9 cellular contexts compared by ENCODE assay signal in the genomic region with DNA sequence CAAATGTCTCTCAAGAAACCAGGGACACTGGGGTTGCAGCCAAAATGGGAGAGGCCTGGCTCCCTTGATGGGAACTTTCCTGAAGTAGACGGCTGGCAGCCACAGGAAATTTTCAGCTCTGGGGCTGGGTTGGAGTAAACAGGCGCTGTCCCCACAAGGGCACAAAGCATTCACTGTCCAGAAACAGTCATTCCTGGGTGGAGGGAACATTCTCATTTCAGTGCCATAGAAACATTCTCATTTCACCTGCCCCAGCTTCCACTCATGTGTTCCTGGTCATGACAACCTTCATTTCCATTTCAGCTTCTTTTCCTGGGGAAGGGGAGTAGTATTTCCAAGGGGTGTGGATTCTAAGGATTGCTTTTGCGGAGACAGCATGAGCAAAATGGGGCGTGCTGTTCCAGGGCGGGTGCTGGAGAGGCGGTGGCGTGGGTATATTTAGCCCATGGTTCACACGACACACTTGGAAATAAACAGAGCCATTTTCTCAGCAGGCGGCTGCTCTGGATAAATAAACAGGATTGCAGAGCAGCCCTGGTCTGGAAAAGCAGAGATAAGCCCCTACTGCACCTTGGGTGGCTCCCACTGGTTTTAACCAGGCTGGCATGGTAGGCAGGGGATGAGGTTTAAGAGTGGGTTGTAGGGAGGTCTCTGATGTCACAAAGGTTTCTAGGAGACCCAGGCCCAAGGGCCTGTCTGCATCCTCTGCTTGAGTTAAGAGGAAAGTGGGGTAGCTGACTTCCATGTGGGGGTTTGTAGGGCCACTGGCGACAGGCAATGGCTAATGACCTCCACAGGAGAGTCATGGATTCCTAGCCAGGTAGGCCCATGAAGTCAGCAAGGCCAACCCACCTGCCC. TPM values are rescaled to one million over a fixed set of nuclear protein-coding genes. Genes with fewer than 3 reads are reported as not detected.
DNase-seq lines count a peak whose midpoint lies in the region; ATAC-seq and TF ChIP-seq lines count a peak whose summit lies in the region.
"Had no signal": no experiment of that assay in that cellular context is flagged by ENCODE, and none has a peak within 500 bp of the region (broad histone marks: within the 10 kb centered on the region; RNA-seq: fewer than 3 reads in every experiment).

No MANE protein-coding gene starts in this region.

- no peaks in the 10 kb centered on the region for H3K36me3 ChIP-seq in urinary bladder (ENCODE audit: insufficient read depth)

- peaks cover 2% of the 10 kb centered on the region for H3K4me1 ChIP-seq in urinary bladder (ENCODE audit: insufficient read depth)

- no peak overlapping the region for H3K4me3 Mint-ChIP-seq in activated T-cell treated with anti-CD3 and anti-CD28 coated beads, Interleukin-2, amount 50 U/mL, for 24 hours
- no peak overlapping the region for H3K4me3 Mint-ChIP-seq in activated T-cell treated with anti-CD3 and anti-CD28 coated beads, Interleukin-2, amount 50 U/mL, for 4 hours

- 31% methylated on average over 10 of the region's 10 CpGs for WGBS in urinary bladder

- no peak for TF ChIP-seq CTCF in choroid plexus epithelial cell (conservative IDR thresholded peaks at IDR 0.05; ENCODE audit: low read depth, low read length)

- no peaks in the 10 kb centered on the region for H3K9me3 Mint-ChIP-seq in activated T-cell treated with anti-CD3 and anti-CD28 coated beads, Interleukin-2, amount 50 U/mL, for 24 hours
- H3K9me3 Mint-ChIP-seq in activated T-cell treated with anti-CD3 and anti-CD28 coated beads, Interleukin-2, amount 50 U/mL, for 4 hours = no peaks in the 10 kb centered on the region

- H3K27me3 Mint-ChIP-seq in activated T-cell treated with anti-CD3 and anti-CD28 coated beads, Interleukin-2, amount 50 U/mL, for 24 hours = no peaks in the 10 kb centered on the region
- no peaks in the 10 kb centered on the region for H3K27me3 Mint-ChIP-seq in activated T-cell treated with anti-CD3 and anti-CD28 coated beads, Interleukin-2, amount 50 U/mL, for 4 hours (ENCODE audit: low read depth)

- H3K27ac ChIP-seq in urinary bladder (ENCODE audit: low read depth) = peak overlapping the region; percentile 80
- H3K27ac ChIP-seq: C4-2B had no signal

- H3K27ac Mint-ChIP-seq in activated T-cell treated with anti-CD3 and anti-CD28 coated beads, Interleukin-2, amount 50 U/mL, for 24 hours = peak overlapping the region; percentile 88

- H3K36me3 Mint-ChIP-seq in activated T-cell treated with anti-CD3 and anti-CD28 coated beads, Interleukin-2, amount 50 U/mL, for 24 hours (ENCODE audit: low read depth) = peaks cover 95% of the 10 kb centered on the region
- H3K36me3 Mint-ChIP-seq in activated T-cell treated with anti-CD3 and anti-CD28 coated beads, Interleukin-2, amount 50 U/mL, for 4 hours (ENCODE audit: insufficient read depth) = peaks cover 37% of the 10 kb centered on the region

- H3K4me3 ChIP-seq in choroid plexus epithelial cell (ENCODE audit: low read depth, low read length) = no peak overlapping the region
- H3K4me3 ChIP-seq in urinary bladder (ENCODE audit: low read depth, low read length) = no peak overlapping the region

- DNase-seq in activated T-cell treated with anti-CD3 and anti-CD28 coated beads, Interleukin-2, amount 50 U/mL, for 24 hours = no peak
- no peak for DNase-seq in activated T-cell treated with anti-CD3 and anti-CD28 coated beads, Interleukin-2, amount 50 U/mL, for 4 hours
- peak; percentile 67 for DNase-seq in choroid plexus epithelial cell (ENCODE audit: low read depth)
- peak; percentile 71 for DNase-seq in middle frontal gyrus (ENCODE audit: extremely low spot score, low spot score)
- no peak for DNase-seq in NCI-H226

- ATAC-seq in activated T-cell treated with anti-CD3 and anti-CD28 coated beads, Interleukin-2, amount 50 U/mL, for 4 hours = no peak
- no peak for ATAC-seq in GM19467 (IDR thresholded peaks at IDR 0.05; ENCODE audit: unreplicated experiment)
- ATAC-seq in GM21367 (IDR thresholded peaks at IDR 0.05; ENCODE audit: unreplicated experiment) = no peak

- H3K4me1 Mint-ChIP-seq in activated T-cell treated with anti-CD3 and anti-CD28 coated beads, Interleukin-2, amount 50 U/mL, for 24 hours (ENCODE audit: low read depth) = peaks cover 80% of the 10 kb centered on the region
- peaks cover 65% of the 10 kb centered on the region for H3K4me1 Mint-ChIP-seq in activated T-cell treated with anti-CD3 and anti-CD28 coated beads, Interleukin-2, amount 50 U/mL, for 4 hours (ENCODE audit: low read depth)

RNA-seq across cellular contexts. Expression of gene COX4I2, which starts 32.9 kb away (rescaled TPM):
- not detected for total RNA-seq in activated T-cell treated with anti-CD3 and anti-CD28 coated beads, Interleukin-2, amount 50 U/mL, for 4 hours
- 4.8 TPM for total RNA-seq in urinary bladder
- 10.1 TPM for polyA plus RNA-seq in urinary bladder

RNA-seq across cellular contexts. Expression of gene BCL2L1, which starts 52.1 kb away (rescaled TPM):
- total RNA-seq in activated T-cell treated with anti-CD3 and anti-CD28 coated beads, Interleukin-2, amount 50 U/mL, for 4 hours = 100 to 1,000 TPM; 237 to 274 (median 248) TPM
- total RNA-seq in urinary bladder = 24.2 TPM
- polyA plus RNA-seq in urinary bladder = 61.3 TPM

Comparison
In these comparisons a context has a peak if more than half of its experiments do, and no peak if none do; other contexts are left out.
1. DNase-seq: peak in choroid plexus epithelial cell (single experiment) and middle frontal gyrus (single experiment); none in activated T-cell treated with anti-CD3 and anti-CD28 coated beads, Interleukin-2, amount 50 U/mL, for 24 hours (single experiment), activated T-cell treated with anti-CD3 and anti-CD28 coated beads, Interleukin-2, amount 50 U/mL, for 4 hours (single experiment) and NCI-H226 (single experiment).